In the genomic region with DNA sequence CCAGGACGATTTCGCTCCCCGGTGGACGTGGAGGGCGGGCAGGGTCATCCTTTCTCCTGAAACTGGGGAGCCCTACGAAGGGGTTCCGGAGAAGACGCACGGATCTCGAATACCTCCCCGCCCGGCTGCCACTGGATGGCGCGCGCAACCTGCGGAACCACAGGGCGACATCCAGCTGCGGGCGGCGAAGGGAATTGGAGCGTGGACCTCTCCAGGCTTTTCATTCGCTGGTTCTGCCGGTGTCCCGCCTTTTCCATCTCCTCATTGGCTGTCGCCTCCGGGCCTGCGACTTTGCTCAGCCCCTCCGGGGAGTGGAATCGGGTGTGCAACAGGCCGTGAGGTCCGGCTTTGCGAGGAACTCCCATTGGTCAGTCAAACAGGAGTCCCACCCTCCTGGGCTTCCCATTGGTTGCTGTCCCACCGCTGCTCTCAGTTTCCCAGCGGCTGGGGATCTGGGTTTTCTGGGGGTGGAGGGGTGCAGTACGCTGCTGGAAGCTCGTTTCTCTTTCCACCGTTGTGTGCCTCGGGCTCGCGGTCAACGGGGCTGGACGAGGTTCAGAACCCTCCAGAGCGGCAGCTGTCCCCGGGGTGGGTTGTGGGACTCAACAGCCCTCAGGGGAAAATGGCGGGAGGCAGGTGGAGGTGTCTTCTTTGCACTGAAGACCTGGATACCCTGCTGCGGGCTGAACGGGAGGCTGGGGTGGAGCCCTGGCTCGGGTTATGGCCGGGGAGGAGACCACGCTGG, we compare ENCODE assay signal across 8 cellular contexts. TPM values are rescaled to one million over a fixed set of nuclear protein-coding genes. Genes with fewer than 3 reads are reported as not detected.
DNase-seq lines count a peak whose midpoint lies in the region; ATAC-seq and TF ChIP-seq lines count a peak whose summit lies in the region.

No MANE protein-coding gene starts in this region.

- DNase-seq in Daoy (ENCODE audit: low read depth) = peak; percentile 98
- peak; percentile 89 for DNase-seq in GOT3 (lab: John Stamatoyannopoulos, UW)
- peak; percentile 94 for DNase-seq in LNCaP clone FGC (ENCODE audit: low read depth)
- peak; percentile 76 for DNase-seq in activated gamma-delta T cell (lab: John Stamatoyannopoulos, UW)
- peak; percentile 88 to 97 for DNase-seq in foreskin keratinocyte
- DNase-seq in neural crest cell (ENCODE audit: low read depth, low spot score) = peak; percentile 88
- DNase-seq in stomach = peak; percentile 97

- H3K27me3 ChIP-seq in foreskin keratinocyte (no peaks in the 10 kb centered on the region), stomach (no peaks in the 10 kb centered on the region)

- H3K27me3 Mint-ChIP-seq in neural crest cell (ENCODE audit: low read depth) = peaks cover 35% of the 10 kb centered on the region

- no peaks in the 10 kb centered on the region for H3K36me3 Mint-ChIP-seq in neural crest cell (ENCODE audit: low read depth)

- H3K27ac ChIP-seq in foreskin keratinocyte = no peak overlapping the region
- H3K27ac ChIP-seq in stomach = peak overlapping the region; percentile 65 to 83 (median 76)

- peaks cover 6% of the 10 kb centered on the region for H3K4me1 ChIP-seq in foreskin keratinocyte
- H3K4me1 ChIP-seq in stomach = peaks cover 0 to 17% (median 11%) of the 10 kb centered on the region in 4 donors

- ATAC-seq in foreskin keratinocyte = peak; percentile 98

- H3K4me3 ChIP-seq in LNCaP clone FGC (ENCODE audit: low read depth, low read length) (peak overlapping the region; percentile 77), stomach (peak overlapping the region; percentile 66 to 74 (median 70))

- peak overlapping the region; percentile 94 for H3K4me3 Mint-ChIP-seq in neural crest cell

- H3K9me3 ChIP-seq in stomach = peaks cover 3 to 8% (median 7%) of the 10 kb centered on the region in 4 donors

- intact Hi-C loops in stomach (cut with DNase I; ENCODE audit: low total_unique reads) = no loop called here

- TF ChIP-seq CTCF in LNCaP clone FGC (IDR thresholded peaks at IDR 0.05; ENCODE audit: control insufficient read depth, extremely low read depth, insufficient read depth) (peak; percentile 94), foreskin keratinocyte (conservative IDR thresholded peaks at IDR 0.05) (peak; percentile 98), neural crest cell (conservative IDR thresholded peaks at IDR 0.05) (peak; percentile 84), stomach (IDR thresholded peaks at IDR 0.05) (peak in 5 of 7 experiments; percentile 36 to 90 (median 48))

- peak overlapping the region; percentile 35 for H3K27ac Mint-ChIP-seq in neural crest cell (ENCODE audit: unreplicated experiment)

- peak; percentile 70 for TF ChIP-seq POLR2A in Raji (IDR thresholded peaks at IDR 0.05; ENCODE audit: insufficient read depth, low read depth, low read length)
- no peak for TF ChIP-seq POLR2A in stomach (IDR thresholded peaks at IDR 0.05)

- TF ChIP-seq EP300 in stomach (IDR thresholded peaks at IDR 0.05) = no peak

- peaks cover 12% of the 10 kb centered on the region for H3K4me1 Mint-ChIP-seq in neural crest cell

- H3K9me3 Mint-ChIP-seq in neural crest cell = peaks cover 4% of the 10 kb centered on the region

- H3K36me3 ChIP-seq in stomach = no peaks in the 10 kb centered on the region

- WGBS in stomach, 5 donors = 0 to 2% (median 1%) methylated on average over 34 to 50 of the region's 50 CpGs

RNA-seq across cellular contexts. Expression of a gene that starts 14.5 kb away (rescaled TPM):
- not detected in 2 replicates for total RNA-seq in Daoy (2014; rRNA removed; shearing (Covaris generic))
- not detected in 2 replicates for total RNA-seq in foreskin keratinocyte
- polyA plus RNA-seq in foreskin keratinocyte = not detected in 2 replicates
- total RNA-seq in neural crest cell = not detected in 2 replicates
- not detected for total RNA-seq in stomach
- not detected for polyA plus RNA-seq in stomach

RNA-seq across cellular contexts. Expression of a gene that starts 55.3 kb away (rescaled TPM):
- total RNA-seq in Daoy (2014; rRNA removed; shearing (Covaris generic)) = not detected in 2 replicates
- total RNA-seq in foreskin keratinocyte (not detected in 2 replicates), neural crest cell (not detected in 2 replicates), stomach (not detected)
- polyA plus RNA-seq in foreskin keratinocyte (not detected in 2 replicates), stomach (not detected)

Comparison
In these comparisons a context has a peak if more than half of its experiments do, and no peak if none do; other contexts are left out.
1. CTCF ChIP-seq: peak in every context shown above with its lines; median percentile 98 in foreskin keratinocyte; 94 in LNCaP clone FGC; 84 in neural crest cell; 48 in stomach.